ENCODE assay signal across 14 cellular contexts in genomic region chr9:123434619-123435240, GRCh38.
DNase-seq lines count a peak whose midpoint lies in the region; ATAC-seq, FAIRE-seq and TF ChIP-seq lines count a peak whose summit lies in the region.
"Had no signal": no experiment of that assay in that cellular context is flagged by ENCODE, and none has a peak within 500 bp of the region (broad histone marks: within the 10 kb centered on the region; RNA-seq: fewer than 3 reads in every experiment).

No MANE protein-coding gene starts in this region.

- H4K91ac ChIP-seq in H1 (replicated peaks; ENCODE audit: insufficient read length, low read length), result no peak overlapping the region

- no peak for TF ChIP-seq EP300 in H1 (IDR thresholded peaks at IDR 0.05; ENCODE audit: borderline replicate concordance in 1 of 2, low read depth in 2 of 2, low read length in 2 of 2)

- no peaks in the 10 kb centered on the region for H3K27me3 ChIP-seq in Loucy (ENCODE audit: insufficient read depth, low read length, poor library complexity, severe bottlenecking)
- H3K27me3 ChIP-seq in H1 (replicated peaks in 1 of 4; ENCODE audit: control insufficient read depth in 3 of 4, extremely low read depth in 1 of 4, insufficient read depth in 3 of 4, low read length in 3 of 4), result no peaks in the 10 kb centered on the region; a peak in 1 of 7 replicates
- no peaks in the 10 kb centered on the region for H3K27me3 ChIP-seq in osteoblast (ENCODE audit: insufficient read depth, low read length)

- H2BK20ac ChIP-seq in H1 (ENCODE audit: low read length), result no peak overlapping the region

- H3K79me2 ChIP-seq in Loucy (ENCODE audit: insufficient read depth, low read length) (no peaks in the 10 kb centered on the region), H1 (ENCODE audit: control insufficient read depth in 1 of 2, insufficient read depth in 2 of 2, low read length in 2 of 2) (no peaks in the 10 kb centered on the region), osteoblast (ENCODE audit: insufficient read depth, low read length) (no peaks in the 10 kb centered on the region)

- no peak overlapping the region for H2AK5ac ChIP-seq in H1 (ENCODE audit: low read depth, low read length)

- H3K79me1 ChIP-seq in H1 (ENCODE audit: low read depth, low read length), result no peaks in the 10 kb centered on the region

- H3K18ac ChIP-seq in H1 (ENCODE audit: extremely low read depth, low read length), result no peak overlapping the region

- no peaks in the 10 kb centered on the region for H3K36me3 ChIP-seq in Loucy (ENCODE audit: insufficient read depth, low read length)
- H3K36me3 ChIP-seq in H1 (ENCODE audit: control insufficient read depth in 2 of 4, insufficient read depth in 4 of 4, low read length in 3 of 4), result no peaks in the 10 kb centered on the region
- H3K36me3 ChIP-seq in osteoblast (ENCODE audit: insufficient read depth, low read length), result no peaks in the 10 kb centered on the region

- H2AFZ ChIP-seq in Loucy (ENCODE audit: low read length) (no peak overlapping the region), H1 (ENCODE audit: low read length) (no peak overlapping the region), osteoblast (ENCODE audit: low read length) (no peak overlapping the region)

- CTCF ChIA-PET in H1 (lab: Charles Lee; ENCODE audit: partially characterized antibody), result interaction anchor here (0.6 to 7.2 kb wide), 11 partner anchors 9 to 281 kb away, joined by 3 to 64 read pairs (median 5); no protein-coding TSS in a partner anchor

- no peak overlapping the region for H3K9ac ChIP-seq in Loucy (ENCODE audit: low read depth, low read length, poor library complexity, severe bottlenecking)
- no peak overlapping the region for H3K9ac ChIP-seq in H1 (replicated peaks in 1 of 4; ENCODE audit: extremely low read depth in 1 of 4, low read depth in 3 of 4, low read length in 3 of 4)

- H3K4ac ChIP-seq in H1 (replicated peaks; ENCODE audit: insufficient read length, low read depth, low read length), result no peak overlapping the region

- no peak overlapping the region for H3K27ac ChIP-seq in H1 (ENCODE audit: low read depth, low read length)
- no peak overlapping the region for H3K27ac ChIP-seq in osteoblast (ENCODE audit: low read depth, low read length)

- no peaks in the 10 kb centered on the region for H3K23me2 ChIP-seq in H1 (ENCODE audit: low read depth, low read length)

- peak; percentile 51 to 60 for TF ChIP-seq RAD21 in H1 (IDR thresholded peaks at IDR 0.05 in 1 of 2, conservative IDR thresholded peaks at IDR 0.05 in 1 of 2; ENCODE audit: low read depth in 2 of 2, low read length in 2 of 2)

- no peak overlapping the region for H3K4me3 ChIP-seq in Loucy (ENCODE audit: low read length, poor library complexity, severe bottlenecking)
- no peak overlapping the region for H3K4me3 ChIP-seq in H1 (ENCODE audit: extremely low read depth in 1 of 4, insufficient read depth in 2 of 4, low read depth in 3 of 4, low read length in 4 of 4)
- no peak overlapping the region for H3K4me3 ChIP-seq in osteoblast (ENCODE audit: insufficient read depth, low read length)

- no peak overlapping the region for H2BK120ac ChIP-seq in H1 (replicated peaks; ENCODE audit: low read depth, low read length)

- no peak for FAIRE-seq in H1 (lab: Jason Lieb, UNC)
- FAIRE-seq: colon had no signal

- H3K23ac ChIP-seq in H1 (ENCODE audit: insufficient read length), result no peak overlapping the region

- peak overlapping the region; percentile 71; the same call in 1 of the 2 replicates for H2BK12ac ChIP-seq in H1 (ENCODE audit: low read depth, low read length)

- 83% methylated on average over 9 of the region's 9 CpGs; no CpG with 5 or more reads in 1 of the 2 experiments for WGBS in H1 (ENCODE audit: extremely low coverage in 1 of 2, insufficient coverage in 1 of 2, insufficient read length in 1 of 2, insufficient replicate concordance in 2 of 2, low coverage in 1 of 2, low lambda C conversion rate in 2 of 2, missing lambda C conversion rate in 1 of 2), 2 experiments

- TF ChIP-seq CTCF in GM12872 (IDR thresholded peaks at IDR 0.05; ENCODE audit: insufficient read depth, low read depth, low read length), result peak; percentile 21; the same call in 1 of the 3 replicates
- peak; percentile 38 for TF ChIP-seq CTCF in Loucy (conservative IDR thresholded peaks at IDR 0.05; ENCODE audit: low read length)
- peak; percentile 57 to 70 (median 67) for TF ChIP-seq CTCF in H1 (IDR thresholded peaks at IDR 0.05; ENCODE audit: control extremely low read depth in 1 of 3, insufficient read depth in 1 of 3, low read depth in 1 of 3, low read length in 3 of 3)
- peak; percentile 25 for TF ChIP-seq CTCF in osteoblast (IDR thresholded peaks at IDR 0.05; ENCODE audit: extremely low read depth, low read depth, low read length)

- intact Hi-C loops in left cardiac atrium (cut with DNase I), result no loop called here

- H3K4me1 ChIP-seq in Loucy (ENCODE audit: insufficient read depth, low read length, poor library complexity, severe bottlenecking) (no peaks in the 10 kb centered on the region), H1 (replicated peaks in 1 of 4; ENCODE audit: control insufficient read depth in 3 of 4, insufficient read depth in 4 of 4, low read length in 3 of 4) (peaks cover 0 to 8% (median 2%) of the 10 kb centered on the region in 4 experiments; a peak in 4 of 7 replicates), osteoblast (ENCODE audit: insufficient read depth, low read length) (no peaks in the 10 kb centered on the region)

- H3K9me3 ChIP-seq in Loucy (ENCODE audit: insufficient read depth, low read depth, low read length) (no peaks in the 10 kb centered on the region), H1 (ENCODE audit: insufficient read depth in 2 of 2, low read depth in 1 of 2, low read length in 1 of 2) (no peaks in the 10 kb centered on the region), osteoblast (ENCODE audit: low read depth, low read length) (no peaks in the 10 kb centered on the region)

- no peak for ATAC-seq in GM21390 (IDR thresholded peaks at IDR 0.05; ENCODE audit: unreplicated experiment)
- ATAC-seq in left cardiac atrium, result no peak
- ATAC-seq: activated CD4-positive, alpha-beta T cell treated with anti-CD3 and anti-CD28 coated beads for 36 hours had no signal

- peak overlapping the region; percentile 59; the same call in 1 of the 2 replicates for H4K8ac ChIP-seq in H1 (ENCODE audit: extremely low read depth, insufficient read depth, low read length)

- no peak for TF ChIP-seq POLR2A in H1 (IDR thresholded peaks at IDR 0.05; ENCODE audit: control extremely low read depth in 1 of 2, low read depth in 2 of 2, low read length in 2 of 2)

- no peak overlapping the region for H4K5ac ChIP-seq in H1 (ENCODE audit: insufficient read length, low read depth, low read length)

- no peaks in the 10 kb centered on the region for H3K9me2 ChIP-seq in Loucy (replicated peaks; ENCODE audit: low read depth, low read length)

- H3K14ac ChIP-seq in H1 (ENCODE audit: insufficient read length), result no peak overlapping the region

- no peak overlapping the region for H2BK15ac ChIP-seq in H1 (ENCODE audit: low read length)

- no peaks in the 10 kb centered on the region for H4K20me1 ChIP-seq in Loucy (ENCODE audit: insufficient read depth, low read length, poor library complexity, severe bottlenecking)
- H4K20me1 ChIP-seq in H1 (replicated peaks in 1 of 2; ENCODE audit: control insufficient read depth in 1 of 2, insufficient read depth in 2 of 2, low read length in 2 of 2), result no peaks in the 10 kb centered on the region
- no peaks in the 10 kb centered on the region for H4K20me1 ChIP-seq in osteoblast (ENCODE audit: insufficient read depth, low read length)

- H3F3A ChIP-seq in Loucy (ENCODE audit: low read depth), result no peaks in the 10 kb centered on the region

- H2BK5ac ChIP-seq in H1 (ENCODE audit: low read depth, low read length), result no peak overlapping the region

- no peak overlapping the region for H3K4me2 ChIP-seq in Loucy (ENCODE audit: low read depth, low read length, poor library complexity, severe bottlenecking)
- no peak overlapping the region for H3K4me2 ChIP-seq in H1 (ENCODE audit: insufficient read depth in 1 of 2, low read depth in 2 of 2, low read length in 2 of 2)
- H3K4me2 ChIP-seq in osteoblast (ENCODE audit: insufficient read depth, low read length), result no peak overlapping the region

- peak; percentile 33 to 67 for DNase-seq in H1 (ENCODE audit: low read depth in 1 of 2, low spot score in 2 of 2)
- no peak for DNase-seq in osteoblast (ENCODE audit: insufficient read length, low spot score, missing footprints)
- DNase-seq in D341Med (ENCODE audit: low spot score), result no peak
- no peak for DNase-seq in NCI-H510A (lab: John Stamatoyannopoulos, UW)
- no peak for DNase-seq in left cardiac atrium
- DNase-seq: activated CD4-positive, alpha-beta T cell treated with anti-CD3 and anti-CD28 coated beads for 36 hours; activated naive CD4-positive, alpha-beta T cell; DMS53; MV-4-11; NCI-H526 had no signal

- POLR2A ChIA-PET in H1 (lab: Charles Lee; ENCODE audit: partially characterized antibody), result interaction anchor here (1.0 to 1.9 kb wide), 2 partner anchors 12 to 19 kb away, joined by 3 read pairs; no protein-coding TSS in a partner anchor

- H3K56ac ChIP-seq in H1 (replicated peaks; ENCODE audit: insufficient read length, low read depth, low read length), result no peak overlapping the region

TF ChIP-seq in H1, 55 proteins besides CTCF, POLR2A, EP300 and RAD21:
- TF ChIP-seq MAX (IDR thresholded peaks at IDR 0.05) (peak; percentile 38; the same call in 1 of the 2 replicates), ATF2 (IDR thresholded peaks at IDR 0.05; ENCODE audit: low read length) (no peak), YY1 (IDR thresholded peaks at IDR 0.05; ENCODE audit: low read depth, low read length) (peak; percentile 72)

Comparison
In these comparisons a context has a peak if more than half of its experiments do, and no peak if none do; other contexts are left out.
1. DNase-seq: peak in H1 (2 of 2); none in osteoblast (single experiment), D341Med (single experiment), NCI-H510A (single experiment) and left cardiac atrium (single experiment).
2. Peak in every context shown above with its lines, with median percentiles within 50 percentile points of each other: CTCF ChIP-seq.